Comparison of ENCODE assay signal across 16 cellular contexts in genomic region chr6:161256390-161256789, GRCh38.
"Had no signal": no experiment of that assay in that cellular context is flagged by ENCODE, and none has a peak within 500 bp of the region (broad histone marks: within the 10 kb centered on the region; RNA-seq: fewer than 3 reads in every experiment).

No MANE protein-coding gene starts in this region.

- H3K36me3 ChIP-seq: lower lobe of right lung, pancreas had no signal

- H3K27ac Mint-ChIP-seq: activated naive CD4-positive, alpha-beta T cell treated with anti-CD3 and anti-CD28 coated beads, Interleukin-2, amount 10 ng/mL, durations not matched to agents 7 days and 5 days; activated T-helper 17 cell treated with anti-CD3 and anti-CD28 coated beads, Interleukin-2, amount 50 U/mL, for 72 hours had no signal

- H3K4me1 Mint-ChIP-seq: activated naive CD4-positive, alpha-beta T cell treated with anti-CD3 and anti-CD28 coated beads, Interleukin-2, amount 10 ng/mL, durations not matched to agents 7 days and 5 days had no signal

- H3K9me3 ChIP-seq: lower lobe of right lung, pancreas, stomach, tibial nerve had no signal

- H3K4me3 Mint-ChIP-seq: activated naive CD4-positive, alpha-beta T cell treated with anti-CD3 and anti-CD28 coated beads, Interleukin-2, amount 10 ng/mL, durations not matched to agents 7 days and 5 days; activated T-helper 17 cell treated with anti-CD3 and anti-CD28 coated beads, Interleukin-2, amount 50 U/mL, for 72 hours; neural crest cell had no signal

- H3K36me3 Mint-ChIP-seq: activated naive CD4-positive, alpha-beta T cell treated with anti-CD3 and anti-CD28 coated beads, Interleukin-2, amount 10 ng/mL, durations not matched to agents 7 days and 5 days had no signal

- ATAC-seq: activated T-helper 17 cell treated with anti-CD3 and anti-CD28 coated beads, Interleukin-2, amount 50 U/mL, for 72 hours; esophagus mucosa; left cardiac atrium; lower lobe of right lung; pancreas had no signal

- H3K27ac ChIP-seq: lower lobe of right lung, pancreas, SK-N-MC, stomach, tibial nerve had no signal

- H3K4me3 ChIP-seq: lower lobe of right lung, pancreas, SK-N-MC, stomach, tibial nerve had no signal

- H3K27me3 Mint-ChIP-seq: activated naive CD4-positive, alpha-beta T cell treated with anti-CD3 and anti-CD28 coated beads, Interleukin-2, amount 10 ng/mL, durations not matched to agents 7 days and 5 days; activated T-helper 17 cell treated with anti-CD3 and anti-CD28 coated beads, Interleukin-2, amount 50 U/mL, for 72 hours had no signal

- H3K27me3 ChIP-seq: pancreas, stomach, tibial nerve had no signal

- H3K9me3 Mint-ChIP-seq: activated naive CD4-positive, alpha-beta T cell treated with anti-CD3 and anti-CD28 coated beads, Interleukin-2, amount 10 ng/mL, durations not matched to agents 7 days and 5 days; activated T-helper 17 cell treated with anti-CD3 and anti-CD28 coated beads, Interleukin-2, amount 50 U/mL, for 72 hours; neural crest cell had no signal

- DNase-seq: activated CD4-positive, alpha-beta T cell treated with anti-CD3 and anti-CD28 coated beads, Interleukin-2, amount 50 U/mL, for 1 hour; activated naive CD4-positive, alpha-beta T cell treated with anti-CD3 and anti-CD28 coated beads, Interleukin-2, amount 10 ng/mL, durations not matched to agents 7 days and 5 days; activated T-cell treated with anti-CD3 and anti-CD28 coated beads for 4 hours; cerebellar nuclear complex; left cardiac atrium; lower lobe of right lung; pancreas; retina; stimulated activated CD4-positive, alpha-beta T cell treated with anti-CD3 and anti-CD28 coated beads, Interleukin-4, amount 100 ng/mL, for 4 hours; stomach; T-helper 1 cell had no signal

- H3K4me1 ChIP-seq: lower lobe of right lung, pancreas had no signal
